ENCODE assay signal across 9 cellular contexts in genomic region chr4:89254347-89254746, GRCh38. TPM values are rescaled to one million over a fixed set of nuclear protein-coding genes. Genes with fewer than 3 reads are reported as not detected.
DNase-seq lines count a peak whose midpoint lies in the region; ATAC-seq, FAIRE-seq and TF ChIP-seq lines count a peak whose summit lies in the region.
"Not testable (repeated sequence)": the region's sequence is repeated elsewhere in the genome, so short reads cannot be mapped to it uniquely, and the experiment has no call there.
"Had no signal": no experiment of that assay in that cellular context is flagged by ENCODE, and none has a peak within 500 bp of the region (broad histone marks: within the 10 kb centered on the region; RNA-seq: fewer than 3 reads in every experiment).

No MANE protein-coding gene starts in this region.

- H3K4me1 ChIP-seq in CD4-positive, CD25-positive, alpha-beta regulatory T cell (ENCODE audit: control insufficient read depth, insufficient read depth, low read length, poor library complexity, severe bottlenecking) = peaks cover 36% of the 10 kb centered on the region
- H3K4me1 ChIP-seq in K562 (replicated peaks in 1 of 2; ENCODE audit: control insufficient read depth in 2 of 2, insufficient read depth in 2 of 2, low read length in 2 of 2) = not testable (repeated sequence)
- peaks cover 15 to 16% of the 10 kb centered on the region in 2 donors for H3K4me1 ChIP-seq in naive thymus-derived CD4-positive, alpha-beta T cell (ENCODE audit: control insufficient read depth in 2 of 2, insufficient read depth in 2 of 2, low read length in 2 of 2)

- H4K20me1 ChIP-seq in K562 (replicated peaks; ENCODE audit: control insufficient read depth, insufficient read depth, low read length) = not testable (repeated sequence)

- not testable (repeated sequence) for TF ChIP-seq POLR2A in K562 (conservative IDR thresholded peaks at IDR 0.05)

- DNase-seq in CD4-positive, CD25-positive, alpha-beta regulatory T cell; Calu3; T-helper 17 cell; K562 (ENCODE audit: extremely low read depth in 1 of 4, low spot score in 3 of 4); effector memory CD8-positive, alpha-beta T cell; naive thymus-derived CD4-positive, alpha-beta T cell: not testable (repeated sequence)

- not testable (repeated sequence) for H3K9me3 ChIP-seq in CD4-positive, CD25-positive, alpha-beta regulatory T cell (ENCODE audit: control insufficient read depth in 2 of 2, low read length in 2 of 2); T-helper 17 cell (ENCODE audit: control insufficient read depth, low read length, poor library complexity, severe bottlenecking); K562 (replicated peaks; ENCODE audit: control insufficient read depth, insufficient read depth, low read depth, low read length); naive thymus-derived CD4-positive, alpha-beta T cell (ENCODE audit: control insufficient read depth in 2 of 3, low read length in 3 of 3)

- POLR2A ChIA-PET in K562 (lab: Yijun Ruan, JAX) = not testable (repeated sequence)
- POLR2A ChIA-PET in naive thymus-derived CD4-positive, alpha-beta T cell (lab: Charles Lee) = interaction anchor here (0.6 to 0.8 kb wide), 2 partner anchors 44 to 166 kb away, joined by 3 read pairs; no protein-coding TSS in a partner anchor

- not testable (repeated sequence) for H3K9me1 ChIP-seq in K562 (ENCODE audit: control insufficient read depth, insufficient read depth, low read length)

- not testable (repeated sequence) for ATAC-seq in CD4-positive, CD25-positive, alpha-beta regulatory T cell (ENCODE audit: low read depth in 2 of 2); T-helper 17 cell; activated T-helper 17 cell treated with anti-CD3 and anti-CD28 coated beads, Interleukin-2, amount 50 U/mL, for 72 hours (replicated peaks); K562; effector memory CD8-positive, alpha-beta T cell (replicated peaks); naive thymus-derived CD4-positive, alpha-beta T cell

- TF ChIP-seq CTCF in Calu3 (IDR thresholded peaks at IDR 0.05; ENCODE audit: unreplicated experiment); K562 (IDR thresholded peaks at IDR 0.05 in 2 of 3, conservative IDR thresholded peaks at IDR 0.05 in 1 of 3; ENCODE audit: insufficient read depth in 2 of 3, low read depth in 1 of 3, low read length in 3 of 3): not testable (repeated sequence)

- H3K9me3 Mint-ChIP-seq in CD4-positive, CD25-positive, alpha-beta regulatory T cell; Calu3 (ENCODE audit: low read depth, unreplicated experiment); activated T-helper 17 cell treated with anti-CD3 and anti-CD28 coated beads, Interleukin-2, amount 50 U/mL, for 72 hours; effector memory CD8-positive, alpha-beta T cell; naive thymus-derived CD4-positive, alpha-beta T cell; stimulated activated naive CD8-positive, alpha-beta T cell treated with anti-CD3 and anti-CD28 coated beads, Interleukin-15, Interleukin-2, amounts not matched to agents 100 ng/mL and 50 ng/mL, for 24 hours: not testable (repeated sequence)

- not testable (repeated sequence) for H3K4me3 ChIP-seq in CD4-positive, CD25-positive, alpha-beta regulatory T cell (ENCODE audit: low read depth, low read length); K562; naive thymus-derived CD4-positive, alpha-beta T cell (ENCODE audit: low read length)

- H3K4me2 ChIP-seq in K562 (ENCODE audit: insufficient read depth, low read length) = not testable (repeated sequence)

- WGBS in K562 (ENCODE audit: insufficient coverage, low coverage, missing lambda C conversion rate) = 28% methylated on average over 4 of the region's 4 CpGs

- peak overlapping the region; percentile 90 to 96 (median 91) for H3K27ac Mint-ChIP-seq in CD4-positive, CD25-positive, alpha-beta regulatory T cell
- peak overlapping the region; percentile 8 for H3K27ac Mint-ChIP-seq in Calu3 (ENCODE audit: unreplicated experiment)
- peak overlapping the region; percentile 98 for H3K27ac Mint-ChIP-seq in T-helper 17 cell
- H3K27ac Mint-ChIP-seq in activated T-helper 17 cell treated with anti-CD3 and anti-CD28 coated beads, Interleukin-2, amount 50 U/mL, for 72 hours = peak overlapping the region; percentile 93
- H3K27ac Mint-ChIP-seq in effector memory CD8-positive, alpha-beta T cell = peak overlapping the region; percentile 80 to 93
- peak overlapping the region in 7 of 9 donors; percentile 29 to 80 (median 76) for H3K27ac Mint-ChIP-seq in naive thymus-derived CD4-positive, alpha-beta T cell
- H3K27ac Mint-ChIP-seq in stimulated activated naive CD8-positive, alpha-beta T cell treated with anti-CD3 and anti-CD28 coated beads, Interleukin-15, Interleukin-2, amounts not matched to agents 100 ng/mL and 50 ng/mL, for 24 hours = peak overlapping the region; percentile 23

- H2AFZ ChIP-seq in K562 (ENCODE audit: low read depth, low read length) = not testable (repeated sequence)

- not testable (repeated sequence) for H3K27me3 ChIP-seq in CD4-positive, CD25-positive, alpha-beta regulatory T cell (ENCODE audit: control insufficient read depth, insufficient read depth, low read length); K562 (ENCODE audit: control insufficient read depth in 2 of 2, insufficient read depth in 2 of 2, low read length in 2 of 2); naive thymus-derived CD4-positive, alpha-beta T cell (ENCODE audit: control insufficient read depth in 2 of 2, insufficient read depth in 2 of 2, low read length in 2 of 2)

- not testable (repeated sequence) for FAIRE-seq in K562 (lab: Jason Lieb, UNC)

- CTCF ChIA-PET in Calu3 (lab: Charles Lee) = interaction anchor here (1.0 kb wide), 1 partner anchor 88 kb away, joined by 3 read pairs; no protein-coding TSS in a partner anchor
- CTCF ChIA-PET in K562 (lab: Yijun Ruan, JAX; ENCODE audit: low intra/inter-chr PET ratio) = not testable (repeated sequence)
- CTCF ChIA-PET in naive thymus-derived CD4-positive, alpha-beta T cell (lab: Charles Lee) = interaction anchor here (1.0 to 3.1 kb wide), 6 partner anchors 10 to 180 kb away, joined by 4 to 11 read pairs (median 9); partner anchors contain the start of gene GPRIN3

- not testable (repeated sequence) for H3K27me3 Mint-ChIP-seq in CD4-positive, CD25-positive, alpha-beta regulatory T cell; Calu3 (ENCODE audit: unreplicated experiment); T-helper 17 cell; activated T-helper 17 cell treated with anti-CD3 and anti-CD28 coated beads, Interleukin-2, amount 50 U/mL, for 72 hours; effector memory CD8-positive, alpha-beta T cell; naive thymus-derived CD4-positive, alpha-beta T cell; stimulated activated naive CD8-positive, alpha-beta T cell treated with anti-CD3 and anti-CD28 coated beads, Interleukin-15, Interleukin-2, amounts not matched to agents 100 ng/mL and 50 ng/mL, for 24 hours

- BruUV-seq in Calu3 (replicated peaks; lab: Mats Ljungman, UMichigan); K562 (replicated peaks; lab: Mats Ljungman, UMichigan): not testable (repeated sequence)

- not testable (repeated sequence) for H3K36me3 ChIP-seq in CD4-positive, CD25-positive, alpha-beta regulatory T cell (ENCODE audit: control insufficient read depth, insufficient read depth, low read length); K562 (ENCODE audit: control insufficient read depth, insufficient read depth, low read length); naive thymus-derived CD4-positive, alpha-beta T cell (ENCODE audit: control insufficient read depth in 2 of 3, insufficient read depth in 3 of 3, low read length in 3 of 3)

- intact Hi-C loops in Calu3 (cut with micrococcal nuclease; ENCODE audit: unreplicated experiment) = loop anchor here (10.0 kb wide), 1 partner anchor 180 kb away; no protein-coding TSS in a partner anchor
- intact Hi-C loops in K562 (cut with micrococcal nuclease) = not testable (repeated sequence)
- intact Hi-C loops in naive thymus-derived CD4-positive, alpha-beta T cell (cut with micrococcal nuclease) = loop anchor here (1.0 to 2.0 kb wide), 6 partner anchors 11 to 180 kb away; partner anchors contain the start of gene GPRIN3 (in 1 of the 2)

- not testable (repeated sequence) for H3K9ac ChIP-seq in K562 (ENCODE audit: insufficient read depth in 1 of 2, low read depth in 2 of 2, low read length in 2 of 2)

- not testable (repeated sequence) for H3K79me2 ChIP-seq in K562 (ENCODE audit: control insufficient read depth, insufficient read depth, low read length)

- in situ Hi-C loops in K562 (cut with MboI) = not testable (repeated sequence)

- H3K27ac ChIP-seq in CD4-positive, CD25-positive, alpha-beta regulatory T cell (ENCODE audit: insufficient read depth, low read length, poor library complexity, severe bottlenecking); K562 (ENCODE audit: extremely low read depth, low read depth, low read length); naive thymus-derived CD4-positive, alpha-beta T cell (ENCODE audit: low read depth, low read length): not testable (repeated sequence)

- H3K4me1 Mint-ChIP-seq in CD4-positive, CD25-positive, alpha-beta regulatory T cell = peaks cover 50 to 87% (median 74%) of the 10 kb centered on the region in 4 donors
- not testable (repeated sequence) for H3K4me1 Mint-ChIP-seq in Calu3 (ENCODE audit: low read depth, unreplicated experiment)
- H3K4me1 Mint-ChIP-seq in T-helper 17 cell = peaks cover 68% of the 10 kb centered on the region
- peaks cover 70% of the 10 kb centered on the region for H3K4me1 Mint-ChIP-seq in activated T-helper 17 cell treated with anti-CD3 and anti-CD28 coated beads, Interleukin-2, amount 50 U/mL, for 72 hours
- H3K4me1 Mint-ChIP-seq in effector memory CD8-positive, alpha-beta T cell (ENCODE audit: low read depth in 2 of 2) = peaks cover 59 to 75% of the 10 kb centered on the region in 2 donors
- peaks cover 41 to 81% (median 70%) of the 10 kb centered on the region in 7 donors for H3K4me1 Mint-ChIP-seq in naive thymus-derived CD4-positive, alpha-beta T cell
- H3K4me1 Mint-ChIP-seq in stimulated activated naive CD8-positive, alpha-beta T cell treated with anti-CD3 and anti-CD28 coated beads, Interleukin-15, Interleukin-2, amounts not matched to agents 100 ng/mL and 50 ng/mL, for 24 hours (ENCODE audit: low read depth) = peaks cover 48% of the 10 kb centered on the region

- H3K36me3 Mint-ChIP-seq in CD4-positive, CD25-positive, alpha-beta regulatory T cell = peaks cover 15% of the 10 kb centered on the region
- H3K36me3 Mint-ChIP-seq in Calu3 (ENCODE audit: insufficient read depth, unreplicated experiment); T-helper 17 cell (ENCODE audit: low read depth); stimulated activated naive CD8-positive, alpha-beta T cell treated with anti-CD3 and anti-CD28 coated beads, Interleukin-15, Interleukin-2, amounts not matched to agents 100 ng/mL and 50 ng/mL, for 24 hours (ENCODE audit: low read depth): not testable (repeated sequence)
- H3K36me3 Mint-ChIP-seq in activated T-helper 17 cell treated with anti-CD3 and anti-CD28 coated beads, Interleukin-2, amount 50 U/mL, for 72 hours (ENCODE audit: low read depth) = peaks cover 36% of the 10 kb centered on the region
- H3K36me3 Mint-ChIP-seq in effector memory CD8-positive, alpha-beta T cell (ENCODE audit: insufficient read depth) = peaks cover 20% of the 10 kb centered on the region
- peaks cover 4 to 28% (median 7%) of the 10 kb centered on the region in 5 donors for H3K36me3 Mint-ChIP-seq in naive thymus-derived CD4-positive, alpha-beta T cell

- peak overlapping the region in 1 of 4 donors; percentile 1 for H3K4me3 Mint-ChIP-seq in CD4-positive, CD25-positive, alpha-beta regulatory T cell
- not testable (repeated sequence) for H3K4me3 Mint-ChIP-seq in Calu3 (ENCODE audit: low read depth, unreplicated experiment); effector memory CD8-positive, alpha-beta T cell; naive thymus-derived CD4-positive, alpha-beta T cell; stimulated activated naive CD8-positive, alpha-beta T cell treated with anti-CD3 and anti-CD28 coated beads, Interleukin-15, Interleukin-2, amounts not matched to agents 100 ng/mL and 50 ng/mL, for 24 hours
- peak overlapping the region; percentile 0 for H3K4me3 Mint-ChIP-seq in T-helper 17 cell
- H3K4me3 Mint-ChIP-seq in activated T-helper 17 cell treated with anti-CD3 and anti-CD28 coated beads, Interleukin-2, amount 50 U/mL, for 72 hours = peak overlapping the region; percentile 74

- TF ChIP-seq RAD21 in K562 (CRISPR knock-in tag; conservative IDR thresholded peaks at IDR 0.05 in 1 of 2, IDR thresholded peaks at IDR 0.05 in 1 of 2) = not testable (repeated sequence)

- not testable (repeated sequence) for TF ChIP-seq EP300 in K562 (IDR thresholded peaks at IDR 0.05; ENCODE audit: low read length)

RNA-seq across cellular contexts. Expression of gene GPRIN3, which starts 53.3 kb away (rescaled TPM):
- 78.9 TPM for total RNA-seq in CD4-positive, CD25-positive, alpha-beta regulatory T cell
- 10 to 100 TPM; 11.7 to 13.4 (median 12.6) TPM for polyA plus RNA-seq in CD4-positive, CD25-positive, alpha-beta regulatory T cell
- total RNA-seq in Calu3 (2022) = 6.8 and 7.6 TPM in 2 replicates
- total RNA-seq in T-helper 17 cell = 10 to 100 TPM; 88.5 to 89.7 TPM
- 10 to 100 TPM; 43.5 to 69.7 TPM for total RNA-seq in activated T-helper 17 cell treated with anti-CD3 and anti-CD28 coated beads, Interleukin-2, amount 50 U/mL, for 72 hours
- not detected in 2 replicates for total RNA-seq in K562 (2011; cell fraction: chromatin; rRNA removed; ENCODE audit: low replicate concordance)
- total RNA-seq in K562 (2011; cell fraction: nucleolus; rRNA removed) = not detected in 2 replicates
- total RNA-seq in K562 (2011; cell fraction: nucleoplasm; rRNA removed) = not detected in 2 replicates
- not detected in 2 replicates for total RNA-seq in K562 (2014; rRNA removed)
- total RNA-seq in K562 (2014; rRNA removed; fragmentation: Illumina TruSeq; extraction: Trizol) = not detected in 2 replicates
- total RNA-seq in K562 (2015; rRNA removed; fragmentation: Illumina TruSeq; extraction: Trizol) = not detected in 2 replicates
- total RNA-seq in K562 (2021) = 0.02 TPM in 2 replicates
- polyA plus RNA-seq in K562 (2011; rRNA removed) = not detected in 2 replicates
- not detected in 2 replicates for polyA plus RNA-seq in K562 (2011; cell fraction: cytosol; rRNA removed)
- not detected in 2 replicates for polyA plus RNA-seq in K562 (2011; cell fraction: nucleus; rRNA removed)
- polyA plus RNA-seq in K562 (2012) = 0.01 TPM in 1 of 2 replicates, not detected in the other
- polyA plus RNA-seq in K562 (2014; fragmentation: Illumina TruSeq; extraction: Trizol) = not detected in 2 replicates
- not detected for polyA plus RNA-seq in K562 (2014; fragmentation: Nextera tagmentation; extraction: Ambion mirVana)
- not detected in 2 replicates for polyA plus RNA-seq in K562 (2014; rRNA removed)
- polyA minus RNA-seq in K562 (2011; rRNA and poly(A)+ RNA removed) = not detected in 2 replicates
- polyA minus RNA-seq in K562 (2011; cell fraction: cytosol; rRNA and poly(A)+ RNA removed) = not detected in 2 replicates
- polyA minus RNA-seq in K562 (2011; cell fraction: nucleus; rRNA and poly(A)+ RNA removed) = not detected in 2 replicates
- total RNA-seq in naive thymus-derived CD4-positive, alpha-beta T cell = 10 to 100 TPM; 10.2 to 55.5 (median 24.8) TPM
- polyA plus RNA-seq in naive thymus-derived CD4-positive, alpha-beta T cell = 1 to 10 TPM; 7.3 to 8.1 TPM
- polyA plus RNA-seq: IMR-90 had no signal

Comparison
In these comparisons a context has a peak if more than half of its experiments do, and no peak if none do; other contexts are left out.
1. H3K27ac Mint-ChIP-seq: peak in every context shown above with its lines; median percentile 98 in T-helper 17 cell; 93 in activated T-helper 17 cell treated with anti-CD3 and anti-CD28 coated beads, Interleukin-2, amount 50 U/mL, for 72 hours; 91 in CD4-positive, CD25-positive, alpha-beta regulatory T cell; 86 in effector memory CD8-positive, alpha-beta T cell; 76 in naive thymus-derived CD4-positive, alpha-beta T cell; 23 in stimulated activated naive CD8-positive, alpha-beta T cell treated with anti-CD3 and anti-CD28 coated beads, Interleukin-15, Interleukin-2, amounts not matched to agents 100 ng/mL and 50 ng/mL, for 24 hours; 8 in Calu3.